Comparison of ENCODE assay signal across 28 cellular contexts in genomic region chr11:86011175-86011574, GRCh38.
"Had no signal": no experiment of that assay in that cellular context is flagged by ENCODE, and none has a peak within 500 bp of the region (broad histone marks: within the 10 kb centered on the region; RNA-seq: fewer than 3 reads in every experiment).

No MANE protein-coding gene starts in this region.

- H3K9me3 ChIP-seq: neutrophil, pancreas, prostate gland, right lobe of liver, sigmoid colon, suprapubic skin, testis, tibial artery, transverse colon, upper lobe of right lung, uterus had no signal

- H3K36me3 ChIP-seq: uterus had no signal

- H3K4me1 Mint-ChIP-seq: nephron progenitor cell had no signal

- H3K27me3 Mint-ChIP-seq: naive thymus-derived CD8-positive, alpha-beta T cell; natural killer cell treated with Interleukin-12 subunit alpha and Interleukin-12 subunit beta and Interleukin-15 and Interleukin-18, amount 100 ng/mL, for 72 hours; stimulated activated naive B cell treated with anti-CD40 and anti-IgM and Interleukin-4, amounts not matched to agents 10 μg/mL and 1 μg/mL and 100 μg/mL, for 72 hours; stimulated activated naive CD8-positive, alpha-beta T cell treated with anti-CD3 and anti-CD28 coated beads, Interleukin-15, amount 100 ng/mL, for 72 hours; type B pancreatic cell had no signal

- H3K27me3 ChIP-seq: neutrophil, pancreas, right lobe of liver, sigmoid colon, suprapubic skin, testis, tibial artery, transverse colon, upper lobe of right lung, uterus had no signal

- H3K9me3 Mint-ChIP-seq: naive thymus-derived CD8-positive, alpha-beta T cell; natural killer cell treated with Interleukin-12 subunit alpha and Interleukin-12 subunit beta and Interleukin-15 and Interleukin-18, amount 100 ng/mL, for 72 hours; nephron progenitor cell; neural crest cell; stimulated activated effector memory CD8-positive, alpha-beta T cell treated with anti-CD3 and anti-CD28 coated beads, Interleukin-12 subunit alpha, Interleukin-12 subunit beta, amount 100 ng/mL, for 72 hours; stimulated activated naive B cell treated with anti-CD40 and anti-IgM and Interleukin-4, amounts not matched to agents 10 μg/mL and 1 μg/mL and 100 μg/mL, for 72 hours; stimulated activated naive CD8-positive, alpha-beta T cell treated with anti-CD3 and anti-CD28 coated beads, Interleukin-15, amount 100 ng/mL, for 72 hours; type B pancreatic cell had no signal

- H3K27ac Mint-ChIP-seq: naive thymus-derived CD8-positive, alpha-beta T cell; natural killer cell treated with Interleukin-12 subunit alpha and Interleukin-12 subunit beta and Interleukin-15 and Interleukin-18, amount 100 ng/mL, for 72 hours; nephron progenitor cell; stimulated activated effector memory CD8-positive, alpha-beta T cell treated with anti-CD3 and anti-CD28 coated beads, Interleukin-12 subunit alpha, Interleukin-12 subunit beta, amount 100 ng/mL, for 72 hours; stimulated activated naive B cell treated with anti-CD40 and anti-IgM and Interleukin-4, amounts not matched to agents 10 μg/mL and 1 μg/mL and 100 μg/mL, for 72 hours; stimulated activated naive CD8-positive, alpha-beta T cell treated with anti-CD3 and anti-CD28 coated beads, Interleukin-15, amount 100 ng/mL, for 72 hours; type B pancreatic cell had no signal

- ATAC-seq: naive thymus-derived CD8-positive, alpha-beta T cell; natural killer cell treated with Interleukin-12 subunit alpha and Interleukin-12 subunit beta and Interleukin-15 and Interleukin-18, amount 100 ng/mL, for 72 hours; pancreas; right cardiac atrium; right lobe of liver; stimulated activated effector memory CD8-positive, alpha-beta T cell treated with anti-CD3 and anti-CD28 coated beads, Interleukin-12 subunit alpha, Interleukin-12 subunit beta, amount 100 ng/mL, for 72 hours; stimulated activated naive B cell treated with anti-CD40 and anti-IgM and Interleukin-4, amounts not matched to agents 10 μg/mL and 1 μg/mL and 100 μg/mL, for 72 hours; stimulated activated naive CD8-positive, alpha-beta T cell treated with anti-CD3 and anti-CD28 coated beads, Interleukin-15, amount 100 ng/mL, for 72 hours; stimulated activated naive CD8-positive, alpha-beta T cell treated with anti-CD3 and anti-CD28 coated beads, Interleukin-15, Interleukin-2, amounts not matched to agents 100 U/mL and 50 U/mL, for 24 hours; upper lobe of right lung had no signal

- DNase-seq: naive thymus-derived CD8-positive, alpha-beta T cell; nephron progenitor cell; nucleus accumbens; pancreas; right cardiac atrium; right lobe of liver; sigmoid colon; small intestine; stimulated activated CD4-positive, alpha-beta T cell treated with anti-CD3 and anti-CD28 coated beads, Interleukin-15, amount 100 ng/mL, for 24 hours; stimulated activated CD4-positive, alpha-beta T cell treated with anti-CD3 and anti-CD28 coated beads, Interleukin-2, amount 100 ng/mL, for 24 hours; stimulated activated CD4-positive, alpha-beta T cell treated with anti-CD3 and anti-CD28 coated beads, Interleukin-2, amount 100 ng/mL, for 48 hours; stimulated activated CD4-positive, alpha-beta T cell treated with anti-CD3 and anti-CD28 coated beads, Interleukin-4, amount 100 ng/mL, for 24 hours; stimulated activated naive B cell treated with anti-CD40 and anti-IgM and Interleukin-4, amounts not matched to agents 10 μg/mL and 1 μg/mL and 100 μg/mL, for 72 hours; stimulated activated naive CD8-positive, alpha-beta T cell treated with anti-CD3 and anti-CD28 coated beads, Interleukin-15, amount 100 ng/mL, for 72 hours; stimulated activated naive CD8-positive, alpha-beta T cell treated with anti-CD3 and anti-CD28 coated beads, Interleukin-15, Interleukin-2, amounts not matched to agents 100 U/mL and 50 U/mL, for 24 hours; substantia nigra; testis; tibial artery; transverse colon; upper lobe of right lung; uterus had no signal

- H3K4me3 Mint-ChIP-seq: naive thymus-derived CD8-positive, alpha-beta T cell; natural killer cell treated with Interleukin-12 subunit alpha and Interleukin-12 subunit beta and Interleukin-15 and Interleukin-18, amount 100 ng/mL, for 72 hours; nephron progenitor cell; neural crest cell; stimulated activated effector memory CD8-positive, alpha-beta T cell treated with anti-CD3 and anti-CD28 coated beads, Interleukin-12 subunit alpha, Interleukin-12 subunit beta, amount 100 ng/mL, for 72 hours; stimulated activated naive B cell treated with anti-CD40 and anti-IgM and Interleukin-4, amounts not matched to agents 10 μg/mL and 1 μg/mL and 100 μg/mL, for 72 hours; stimulated activated naive CD8-positive, alpha-beta T cell treated with anti-CD3 and anti-CD28 coated beads, Interleukin-15, amount 100 ng/mL, for 72 hours; type B pancreatic cell had no signal

- H3K4me1 ChIP-seq: pancreas, prostate gland, testis, upper lobe of right lung, uterus had no signal

- H3K27ac ChIP-seq: neutrophil, pancreas, prostate gland, right lobe of liver, sigmoid colon, suprapubic skin, testis, tibial artery, transverse colon, upper lobe of right lung, uterus had no signal

- H3K4me3 ChIP-seq: pancreas, prostate gland, right lobe of liver, sigmoid colon, suprapubic skin, testis, tibial artery, transverse colon, upper lobe of right lung, uterus had no signal
